In the genomic region with DNA sequence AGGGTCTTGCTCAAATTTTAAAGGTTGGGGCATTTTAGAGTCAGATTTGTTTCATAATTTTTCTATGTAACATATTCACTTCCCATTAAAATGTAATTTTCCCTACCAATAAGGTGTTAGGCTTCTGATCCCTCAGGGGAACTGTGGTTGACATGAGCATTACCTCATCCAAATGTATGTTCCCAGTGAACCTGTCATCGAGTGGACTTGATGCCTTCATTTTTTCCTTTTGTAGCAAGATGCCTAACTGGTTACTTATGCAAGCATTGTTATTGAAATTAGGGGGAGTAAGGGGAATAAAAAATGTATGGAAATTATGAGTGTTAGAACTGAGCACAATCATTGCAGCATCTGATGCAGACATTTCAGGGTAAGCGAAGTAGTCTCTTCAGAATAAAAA, we compare ENCODE assay signal across 4 cellular contexts.
"Had no signal": no experiment of that assay in that cellular context is flagged by ENCODE, and none has a peak within 500 bp of the region (broad histone marks: within the 10 kb centered on the region; RNA-seq: fewer than 3 reads in every experiment).

No MANE protein-coding gene starts in this region.

- ATAC-seq: GM23338 had no signal

- H3K4me3 ChIP-seq: GM23338 had no signal

- DNase-seq: H9, HCEC 1CT, KBM-7 had no signal
